Comparison of ENCODE assay signal across 17 cellular contexts in the genomic region with DNA sequence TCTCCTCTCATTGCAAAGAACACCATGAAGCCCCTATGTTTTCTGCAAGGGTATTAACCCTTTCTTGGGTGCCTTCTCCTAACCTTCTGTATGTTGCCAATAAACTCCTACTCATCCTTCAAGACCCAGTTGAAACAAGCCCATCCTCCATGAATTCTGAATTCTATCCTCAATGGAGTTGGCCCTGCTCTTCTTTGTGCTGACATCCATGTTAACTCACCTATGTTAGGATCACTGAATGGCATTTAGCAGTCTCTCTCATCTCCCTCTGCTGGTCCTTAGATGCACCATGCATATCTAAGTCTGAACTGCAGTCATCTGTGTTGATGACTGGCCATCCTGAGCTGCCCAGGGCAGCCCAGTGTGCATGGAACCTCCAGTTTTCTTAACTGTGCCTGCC.
DNase-seq lines count a peak whose midpoint lies in the region; ATAC-seq, FAIRE-seq and TF ChIP-seq lines count a peak whose summit lies in the region.
"Had no signal": no experiment of that assay in that cellular context is flagged by ENCODE, and none has a peak within 500 bp of the region (broad histone marks: within the 10 kb centered on the region; RNA-seq: fewer than 3 reads in every experiment).

No MANE protein-coding gene starts in this region.

- TF ChIP-seq RAD21 in HepG2 (CRISPR knock-in tag; IDR thresholded peaks at IDR 0.05), result no peak

- in situ Hi-C loops in HepG2 (cut with HindIII; ENCODE audit: extremely low pct_ligation_motif_present, low pct_unique_long_range_greater_than_20kb), result no loop called here

- no peak overlapping the region for H2BK15ac ChIP-seq in neuronal stem cell (ENCODE audit: low read length)

- H4K8ac ChIP-seq in neuronal stem cell (ENCODE audit: low read depth, low read length), result no peak overlapping the region

- H3K9me3 Mint-ChIP-seq in WTC11, result peaks cover 11% of the 10 kb centered on the region; the same call in 1 of the 2 replicates

- H3K4me3 Mint-ChIP-seq in WTC11, result no peak overlapping the region
- H3K4me3 Mint-ChIP-seq: CD14-positive monocyte had no signal

- no peak for TF ChIP-seq EP300 in HepG2 (IDR thresholded peaks at IDR 0.05; ENCODE audit: low read depth in 2 of 2, low read length in 2 of 2)
- TF ChIP-seq EP300 in HepG2 (CRISPR knock-in tag; IDR thresholded peaks at IDR 0.05; ENCODE audit: borderline replicate concordance), result no peak

- H3K79me1 ChIP-seq in neuronal stem cell (ENCODE audit: low read depth, low read length), result no peaks in the 10 kb centered on the region

- no peaks in the 10 kb centered on the region for H3K4me1 ChIP-seq in HepG2 (ENCODE audit: insufficient read depth, low read length)
- H3K4me1 ChIP-seq in neuronal stem cell (ENCODE audit: control insufficient read depth in 2 of 2, insufficient read depth in 1 of 2, low read depth in 1 of 2, low read length in 2 of 2), result no peaks in the 10 kb centered on the region
- H3K4me1 ChIP-seq: HAP-1 had no signal

- no peak overlapping the region for H3K4me3 ChIP-seq in Jurkat, Clone E6-1 (ENCODE audit: low read length)
- H3K4me3 ChIP-seq in HepG2 (replicated peaks in 1 of 3; ENCODE audit: insufficient read depth in 1 of 3, low read depth in 2 of 3, low read length in 3 of 3), result no peak overlapping the region
- H3K4me3 ChIP-seq in neuronal stem cell (ENCODE audit: low read length in 2 of 2), result no peak overlapping the region
- H3K4me3 ChIP-seq: HAP-1 had no signal

- CTCF ChIA-PET in GM10248 (lab: Yijun Ruan, JAX), result interaction anchor here (0.8 to 1.9 kb wide), 4 partner anchors 13 to 43 kb away, joined by 3 to 5 read pairs (median 4); no protein-coding TSS in a partner anchor
- CTCF ChIA-PET in WTC11 (lab: Charles Lee), result interaction anchor here (0.6 to 1.4 kb wide), 12 partner anchors 9 to 289 kb away, joined by 3 to 5 read pairs (median 4); no protein-coding TSS in a partner anchor
- CTCF ChIA-PET in HepG2 (lab: Yijun Ruan, JAX; ENCODE audit: low intra/inter-chr PET ratio, low total read pairs), result interaction anchor here (1.6 kb wide), 1 partner anchor 151 kb away, joined by 8 read pairs; no protein-coding TSS in a partner anchor

- POLR2A ChIA-PET in GM10248 (lab: Yijun Ruan, JAX), result no interaction called here
- POLR2A ChIA-PET in WTC11 (lab: Charles Lee), result no interaction called here
- POLR2A ChIA-PET in HepG2 (lab: Yijun Ruan, JAX), result no interaction called here

- H3K36me3 ChIP-seq in HepG2 (replicated peaks in 1 of 2; ENCODE audit: control insufficient read depth in 1 of 2, insufficient read depth in 2 of 2, low read length in 2 of 2) (no peaks in the 10 kb centered on the region), neuronal stem cell (replicated peaks in 1 of 2; ENCODE audit: control insufficient read depth in 2 of 2, insufficient read depth in 2 of 2, low read length in 2 of 2) (no peaks in the 10 kb centered on the region)
- H3K36me3 ChIP-seq: HAP-1 had no signal

- H3K4me1 Mint-ChIP-seq in WTC11, result peaks cover 4% of the 10 kb centered on the region
- H3K4me1 Mint-ChIP-seq: CD14-positive monocyte had no signal

- H3K18ac ChIP-seq in neuronal stem cell (ENCODE audit: low read length), result no peak overlapping the region

- no peaks in the 10 kb centered on the region for H4K20me1 ChIP-seq in HepG2 (ENCODE audit: insufficient read depth, low read length)

- no peaks in the 10 kb centered on the region for H3K27me3 Mint-ChIP-seq in WTC11 (ENCODE audit: low read depth)

- no peak overlapping the region for H2BK5ac ChIP-seq in neuronal stem cell (ENCODE audit: low read length)

- no peak overlapping the region for H2BK12ac ChIP-seq in neuronal stem cell (ENCODE audit: low read length)

- no peak overlapping the region for H4K91ac ChIP-seq in neuronal stem cell (ENCODE audit: low read depth, low read length, poor library complexity)

- intact Hi-C loops in HepG2 (cut with micrococcal nuclease; ENCODE audit: unreplicated experiment), result loop anchor here (1.0 kb wide), 1 partner anchor 151 kb away; no protein-coding TSS in a partner anchor

- TF ChIP-seq POLR2A in HepG2 (IDR thresholded peaks at IDR 0.05; ENCODE audit: insufficient read depth in 1 of 2, low read depth in 2 of 2, low read length in 2 of 2), result no peak

- H3K4ac ChIP-seq in neuronal stem cell (ENCODE audit: low read length), result no peak overlapping the region

- H2AK5ac ChIP-seq in neuronal stem cell (ENCODE audit: low read depth, low read length), result no peak overlapping the region

- TF ChIP-seq CTCF in GM10248 (IDR thresholded peaks at IDR 0.05; ENCODE audit: control extremely low read depth, extremely low read depth, low read depth, missing control alignments), result peak; percentile 3
- no peak for TF ChIP-seq CTCF in WTC11 (IDR thresholded peaks at IDR 0.05)
- peak; percentile 42; the same call in 1 of the 2 replicates for TF ChIP-seq CTCF in HepG2 (CRISPR knock-in tag; IDR thresholded peaks at IDR 0.05)

- DNase-seq in GM10248 (ENCODE audit: extremely low spot score) (no peak), WTC11 (ENCODE audit: low spot score) (no peak), HepG2 (ENCODE audit: low spot score) (peak; percentile 18), NCI-H2029 treated with DMSO at 0.1 percent for 48 hours (lab: John Stamatoyannopoulos, UW) (no peak), neuronal stem cell (ENCODE audit: low spot score) (no peak), COLO829 (ENCODE audit: low spot score) (no peak)
- peak; percentile 36 for DNase-seq in Jurkat, Clone E6-1 (ENCODE audit: low read depth, low spot score)
- DNase-seq: activated CD8-positive, alpha-beta memory T cell treated with anti-CD3 and anti-CD28 coated beads for 24 hours; activated naive CD4-positive, alpha-beta T cell treated with Interleukin-2 at 50 U/mL for 16 hours; kidney; NCI-H524; SIG-M5 had no signal

- ATAC-seq in WTC11 (peak; percentile 67), HepG2 (peak; percentile 85), HG02759 (IDR thresholded peaks at IDR 0.05; ENCODE audit: unreplicated experiment) (no peak)

- H3K27me3 ChIP-seq in HepG2 (ENCODE audit: control insufficient read depth in 1 of 2, insufficient read depth in 2 of 2, low read length in 2 of 2) (peaks cover 0 to 9% of the 10 kb centered on the region in 2 experiments; a peak in 1 of 5 replicates), neuronal stem cell (ENCODE audit: control insufficient read depth in 3 of 3, insufficient read depth in 3 of 3, low read depth in 1 of 3, low read length in 3 of 3) (no peaks in the 10 kb centered on the region)

- no peak overlapping the region for H3K23ac ChIP-seq in neuronal stem cell (ENCODE audit: low read depth, low read length, poor library complexity)

- no peaks in the 10 kb centered on the region for H3K79me2 ChIP-seq in HepG2 (ENCODE audit: insufficient read depth, low read length)

- no peak overlapping the region for H3K14ac ChIP-seq in neuronal stem cell (ENCODE audit: low read length)

- H3K27ac ChIP-seq in HepG2 (ENCODE audit: extremely low read length, insufficient read depth, low read length) (no peak overlapping the region), neuronal stem cell (replicated peaks; ENCODE audit: low read length) (no peak overlapping the region)

- H3K9ac ChIP-seq in HepG2 (ENCODE audit: insufficient read depth, low read depth, low read length) (no peak overlapping the region), neuronal stem cell (ENCODE audit: low read depth, low read length, poor library complexity) (no peak overlapping the region)

- BruUV-seq in HepG2 (replicated peaks; lab: Mats Ljungman, UMichigan), result no TSS peak

- peak; percentile 36 for FAIRE-seq in HepG2 (lab: Jason Lieb, UNC)
- FAIRE-seq: GM18507, kidney, TTC549 had no signal

- no peak overlapping the region for H3K27ac Mint-ChIP-seq in WTC11
- H3K27ac Mint-ChIP-seq: CD14-positive monocyte had no signal

- H2BK120ac ChIP-seq in neuronal stem cell (ENCODE audit: low read depth, low read length), result no peak overlapping the region

- no peak overlapping the region for H3K4me2 ChIP-seq in HepG2 (ENCODE audit: low read depth, low read length)
- H3K4me2 ChIP-seq in neuronal stem cell (ENCODE audit: insufficient read depth, low read length, poor library complexity, severe bottlenecking), result no peak overlapping the region

- no peak overlapping the region for H2AFZ ChIP-seq in HepG2 (ENCODE audit: low read length)
- H2AFZ ChIP-seq in neuronal stem cell (ENCODE audit: low read length), result no peak overlapping the region

- H3K9me3 ChIP-seq in HepG2 (ENCODE audit: low read length) (no peaks in the 10 kb centered on the region), neuronal stem cell (replicated peaks in 1 of 2; ENCODE audit: control insufficient read depth in 2 of 2, insufficient read depth in 1 of 2, low read depth in 1 of 2, low read length in 2 of 2) (peaks cover 0 to 2% of the 10 kb centered on the region in 2 donors)
- H3K9me3 ChIP-seq: HAP-1 had no signal

- H3K36me3 Mint-ChIP-seq in WTC11, result peaks cover 5% of the 10 kb centered on the region; the same call in 1 of the 2 replicates
- H3K36me3 Mint-ChIP-seq: CD14-positive monocyte had no signal

TF ChIP-seq in WTC11, 78 proteins besides CTCF, POLR2A, EP300 and RAD21 (continues in another document):
- TF ChIP-seq ESRRA (CRISPR knock-in tag; IDR thresholded peaks at IDR 0.05; ENCODE audit: borderline replicate concordance) (no peak), MYBL2 (CRISPR knock-in tag; IDR thresholded peaks at IDR 0.05) (no peak), PREB (CRISPR knock-in tag; IDR thresholded peaks at IDR 0.05; ENCODE audit: borderline replicate concordance) (no peak), NFATC4 (CRISPR knock-in tag; IDR thresholded peaks at IDR 0.05) (no peak)

TF ChIP-seq in HepG2, 621 proteins besides CTCF, POLR2A, EP300 and RAD21 (continues in another document):
- TF ChIP-seq ZNF652 (CRISPR knock-in tag; IDR thresholded peaks at IDR 0.05; ENCODE audit: borderline replicate concordance, low read depth), result peak; percentile 53; the same call in 1 of the 2 replicates
- TF ChIP-seq ZNF24 (IDR thresholded peaks at IDR 0.05), result no peak
- TF ChIP-seq ZBTB20 (CRISPR knock-in tag; IDR thresholded peaks at IDR 0.05; ENCODE audit: borderline replicate concordance, low read depth), result no peak
- no peak for TF ChIP-seq RFXAP (CRISPR knock-in tag; IDR thresholded peaks at IDR 0.05; ENCODE audit: borderline replicate concordance)
- TF ChIP-seq ZNF205 (CRISPR knock-in tag; IDR thresholded peaks at IDR 0.05), result no peak
- no peak for TF ChIP-seq ZNF589 (CRISPR knock-in tag; conservative IDR thresholded peaks at IDR 0.05)

Comparison
In these comparisons a context has a peak if more than half of its experiments do, and no peak if none do; other contexts are left out.
1. DNase-seq: peak in Jurkat, Clone E6-1 (single experiment) and HepG2 (single experiment); none in GM10248 (single experiment), WTC11 (single experiment), NCI-H2029 treated with DMSO at 0.1 percent for 48 hours (single experiment), neuronal stem cell (single experiment) and COLO829 (single experiment).